ENCODE assay signal across 19 cellular contexts in the genomic region with DNA sequence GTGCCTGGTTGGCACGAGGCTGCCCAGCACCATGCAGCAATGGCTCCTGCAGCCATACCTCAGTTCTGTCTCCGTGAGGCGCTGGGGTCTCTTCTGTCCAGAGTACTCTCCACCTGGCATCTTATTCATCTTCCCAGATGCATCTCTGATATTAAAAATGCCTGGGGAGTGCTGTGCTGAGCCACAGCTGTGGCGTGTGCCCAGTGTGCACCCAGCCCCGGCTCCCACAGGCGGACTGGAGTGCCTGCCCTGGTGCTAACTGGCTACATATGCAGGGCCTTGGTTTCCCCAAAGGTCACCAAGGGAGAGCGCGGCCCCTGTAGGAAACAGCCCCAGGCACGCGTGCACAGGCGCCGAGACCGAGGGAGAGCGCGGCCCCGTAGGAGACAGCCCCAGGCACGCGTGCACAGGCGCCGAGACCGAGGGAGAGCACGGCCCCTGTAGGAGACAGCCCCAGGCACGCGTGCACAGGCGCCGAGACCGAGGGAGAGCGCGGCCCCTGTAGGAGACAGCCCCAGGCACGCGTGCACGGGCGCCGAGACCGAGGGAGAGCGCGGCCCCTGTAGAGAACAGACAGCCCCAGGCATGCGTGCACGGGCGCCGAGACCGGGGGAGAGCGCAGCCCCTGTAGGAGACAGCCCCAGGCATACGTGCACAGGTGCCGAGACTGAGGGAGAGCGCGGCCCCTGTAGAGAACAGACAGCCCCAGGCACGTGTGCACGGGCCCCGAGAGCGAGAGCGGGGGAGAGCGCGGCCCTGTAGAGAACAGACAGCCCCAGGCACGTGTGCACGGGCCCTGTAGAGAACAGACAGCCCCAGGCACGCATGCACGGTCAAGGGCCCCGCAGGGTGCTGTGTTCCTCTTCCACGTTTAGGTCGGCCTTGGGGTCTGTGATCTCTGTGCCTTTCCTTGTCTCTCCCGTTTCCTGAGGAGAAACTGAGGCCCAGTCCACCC.
"Had no signal": no experiment of that assay in that cellular context is flagged by ENCODE, and none has a peak within 500 bp of the region (broad histone marks: within the 10 kb centered on the region; RNA-seq: fewer than 3 reads in every experiment).

No MANE protein-coding gene starts in this region.

- H3K27me3 ChIP-seq: adrenal gland, cardiac muscle cell, suprapubic skin, upper lobe of left lung had no signal

- H3K4me3 ChIP-seq: adrenal gland, cardiac muscle cell, coronary artery, suprapubic skin, upper lobe of left lung had no signal

- ATAC-seq: activated T-helper 17 cell treated with anti-CD3 and anti-CD28 coated beads, Interleukin-2, amount 50 U/mL, for 72 hours; stimulated activated naive CD8-positive, alpha-beta T cell treated with anti-CD3 and anti-CD28 coated beads, Interleukin-15, Interleukin-2, amounts not matched to agents 100 U/mL and 50 U/mL, for 24 hours had no signal

- H3K27me3 Mint-ChIP-seq: activated naive CD4-positive, alpha-beta T cell treated with anti-CD3 and anti-CD28 coated beads, Interleukin-2, amount 50 U/mL, for 24 hours; activated T-helper 17 cell treated with anti-CD3 and anti-CD28 coated beads, Interleukin-2, amount 50 U/mL, for 72 hours had no signal

- H3K4me1 ChIP-seq: parathyroid adenoma, suprapubic skin had no signal

- H3K4me3 Mint-ChIP-seq: activated naive CD4-positive, alpha-beta T cell treated with anti-CD3 and anti-CD28 coated beads, Interleukin-2, amount 50 U/mL, for 24 hours; activated T-helper 17 cell treated with anti-CD3 and anti-CD28 coated beads, Interleukin-2, amount 50 U/mL, for 72 hours; mesothelial cell of epicardium; T-helper 2 cell treated with Interferon-gamma antibody and Interleukin-4, amounts not matched to agents 5 μg/mL and 100 μg/mL, for 36 hours had no signal

- H2AFZ ChIP-seq: parathyroid adenoma had no signal

- H3K9ac ChIP-seq: parathyroid adenoma had no signal

- DNase-seq: activated CD4-positive, alpha-beta T cell treated with anti-CD3 and anti-CD28 coated beads, Interleukin-2, amount 50 U/mL, for 1 hour; activated CD8-positive, alpha-beta memory T cell treated with anti-CD3 and anti-CD28 coated beads for 24 hours; effector CD4-positive, alpha-beta T cell; foreskin fibroblast; hippocampal formation; kidney glomerular epithelial cell; stimulated activated CD4-positive, alpha-beta T cell treated with anti-CD3 and anti-CD28 coated beads, Interleukin-15, amount 100 ng/mL, for 24 hours; stimulated activated CD4-positive, alpha-beta T cell treated with anti-CD3 and anti-CD28 coated beads, Interleukin-4, amount 100 ng/mL, for 1 hour; stimulated activated naive CD8-positive, alpha-beta T cell treated with anti-CD3 and anti-CD28 coated beads, Interleukin-15, Interleukin-2, amounts not matched to agents 100 U/mL and 50 U/mL, for 24 hours had no signal

- H3K9me3 Mint-ChIP-seq: activated naive CD4-positive, alpha-beta T cell treated with anti-CD3 and anti-CD28 coated beads, Interleukin-2, amount 50 U/mL, for 24 hours; activated T-helper 17 cell treated with anti-CD3 and anti-CD28 coated beads, Interleukin-2, amount 50 U/mL, for 72 hours; mesothelial cell of epicardium; T-helper 2 cell treated with Interferon-gamma antibody and Interleukin-4, amounts not matched to agents 5 μg/mL and 100 μg/mL, for 36 hours had no signal

- H3K27ac ChIP-seq: adrenal gland, cardiac muscle cell, coronary artery, parathyroid adenoma, suprapubic skin, upper lobe of left lung had no signal

- H3K27ac Mint-ChIP-seq: activated naive CD4-positive, alpha-beta T cell treated with anti-CD3 and anti-CD28 coated beads, Interleukin-2, amount 50 U/mL, for 24 hours; activated T-helper 17 cell treated with anti-CD3 and anti-CD28 coated beads, Interleukin-2, amount 50 U/mL, for 72 hours; mesothelial cell of epicardium; T-helper 2 cell treated with Interferon-gamma antibody and Interleukin-4, amounts not matched to agents 5 μg/mL and 100 μg/mL, for 36 hours had no signal

- H3K9me3 ChIP-seq: adrenal gland, suprapubic skin, upper lobe of left lung had no signal

- H3K36me3 ChIP-seq: adrenal gland, cardiac muscle cell had no signal
